16 cellular contexts compared by ENCODE assay signal in genomic region chr12:124194521-124195225, GRCh38.
"Had no signal": no experiment of that assay in that cellular context is flagged by ENCODE, and none has a peak within 500 bp of the region (broad histone marks: within the 10 kb centered on the region; RNA-seq: fewer than 3 reads in every experiment).

No MANE protein-coding gene starts in this region.

- H3K4me2 ChIP-seq: smooth muscle cell had no signal

- ATAC-seq: esophagus mucosa; gastroesophageal sphincter; heart right ventricle; right lobe of liver; stimulated activated effector memory CD8-positive, alpha-beta T cell treated with anti-CD3 and anti-CD28 coated beads, Interleukin-12 subunit alpha, Interleukin-12 subunit beta, amount 100 ng/mL, for 72 hours; WTC11 had no signal

- H3K27ac ChIP-seq: gastroesophageal sphincter, heart right ventricle, lower lobe of right lung, ovary, right lobe of liver, thoracic aorta had no signal

- H3K27me3 ChIP-seq: gastroesophageal sphincter, heart right ventricle, ovary, right lobe of liver had no signal

- H3K36me3 ChIP-seq: gastroesophageal sphincter, heart right ventricle, lower lobe of right lung, ovary, right lobe of liver, thoracic aorta had no signal

- H3K4me1 ChIP-seq: gastroesophageal sphincter, lower lobe of right lung, right lobe of liver had no signal

- H3K9me3 ChIP-seq: lower lobe of right lung, ovary, right lobe of liver, thoracic aorta had no signal

- DNase-seq: activated CD4-positive, alpha-beta memory T cell treated with anti-CD3 and anti-CD28 coated beads for 36 hours; activated CD4-positive, alpha-beta T cell treated with anti-CD3 and anti-CD28 coated beads for 4 hours; activated T-cell treated with anti-CD3 and anti-CD28 coated beads for 4 hours; effector CD8-positive, alpha-beta T cell; heart right ventricle; lower lobe of right lung; ovary; right lobe of liver; stimulated activated CD4-positive, alpha-beta T cell treated with anti-CD3 and anti-CD28 coated beads, Interleukin-4, amount 100 ng/mL, for 24 hours; SW 1271 had no signal

- H3K4me3 ChIP-seq: gastroesophageal sphincter, heart right ventricle, lower lobe of right lung, ovary, right lobe of liver, smooth muscle cell, thoracic aorta had no signal
